In genomic region chr10:132022241-132022640, GRCh38 we compare ENCODE assay signal across 11 cellular contexts. TPM values are rescaled to one million over a fixed set of nuclear protein-coding genes. Genes with fewer than 3 reads are reported as not detected.
"Had no signal": no experiment of that assay in that cellular context is flagged by ENCODE, and none has a peak within 500 bp of the region (broad histone marks: within the 10 kb centered on the region; RNA-seq: fewer than 3 reads in every experiment).

No MANE protein-coding gene starts in this region.

- H3K9me3 ChIP-seq: MG63, SJSA1 had no signal

- FAIRE-seq: RCC 7860 had no signal

- H3K27ac ChIP-seq: SJSA1, SK-N-MC had no signal

- H3K36me3 ChIP-seq: MG63, SJSA1 had no signal

- DNase-seq: Karpas-422, MG63, NCI-H226, NCI-H524 treated with DMSO at 0.1 percent for 48 hours, Right ventricle myocardium superior, RPMI8226, SIG-M5 had no signal

- H3K4me3 ChIP-seq: MG63, SJSA1, SK-N-MC had no signal

RNA-seq across cellular contexts. Expression of gene BNIP3, which starts 40.5 kb away (rescaled TPM):
- total RNA-seq: HT-29 had no signal

RNA-seq across cellular contexts. Expression of gene JAKMIP3, which starts 43.5 kb away (rescaled TPM):
- total RNA-seq: HT-29 had no signal
